In genomic region chr18:79337184-79337583, GRCh38 we compare ENCODE assay signal across 27 cellular contexts.
"Had no signal": no experiment of that assay in that cellular context is flagged by ENCODE, and none has a peak within 500 bp of the region (broad histone marks: within the 10 kb centered on the region; RNA-seq: fewer than 3 reads in every experiment).

No MANE protein-coding gene starts in this region.

- DNase-seq: activated CD4-positive, alpha-beta memory T cell treated with anti-CD3 and anti-CD28 coated beads for 36 hours; activated CD4-positive, alpha-beta T cell treated with anti-CD3 and anti-CD28 coated beads for 36 hours; activated CD4-positive, alpha-beta T cell treated with anti-CD3 and anti-CD28 coated beads, Interleukin-2, amount 10 ng/mL, durations not matched to agents 24 days and 14 days; activated CD4-positive, CD25-positive, alpha-beta regulatory T cell; activated CD4-positive, CD25-positive, alpha-beta regulatory T cell treated with anti-CD3 and anti-CD28 coated beads, Interleukin-2, amount 50 U/mL, for 72 hours; activated CD8-positive, alpha-beta memory T cell treated with anti-CD3 and anti-CD28 coated beads, Interleukin-2, amount 10 ng/mL, durations not matched to agents 7 days and 5 days; activated CD8-positive, alpha-beta memory T cell treated with anti-CD3 and anti-CD28 coated beads, Interleukin-2, amount 50 U/mL, for 4 hours; activated CD8-positive, alpha-beta T cell treated with anti-CD3 and anti-CD28 coated beads, Interleukin-2, amount 10 ng/mL, durations not matched to agents 7 days and 5 days; activated effector memory CD4-positive, alpha-beta T cell treated with anti-CD3 and anti-CD28 coated beads, Interleukin-2, amount 50 U/mL, for 16 hours; activated naive CD4-positive, alpha-beta T cell treated with anti-CD3 and anti-CD28 coated beads for 36 hours; activated naive CD8-positive, alpha-beta T cell treated with anti-CD3 and anti-CD28 coated beads for 36 hours; activated naive CD8-positive, alpha-beta T cell treated with anti-CD3 and anti-CD28 coated beads, Interleukin-2, amount 50 U/mL, for 24 hours; activated T-cell treated with anti-CD3 and anti-CD28 coated beads, Interleukin-2, amount 50 U/mL, for 1 hour; activated T-cell treated with anti-CD3 and anti-CD28 coated beads, Interleukin-2, amount 50 U/mL, for 48 hours; adrenal gland; amygdala; aorta; body of pancreas; caudate nucleus; cortex of kidney; effector CD4-positive, alpha-beta T cell; foreskin fibroblast; T-helper 1 cell; T-helper 2 cell had no signal

- FAIRE-seq: colon, endometrium, frontal cortex had no signal

- H3K4me3 ChIP-seq: adrenal gland, body of pancreas had no signal

- H3K27ac ChIP-seq: adrenal gland, body of pancreas had no signal

- H3K27me3 ChIP-seq: adrenal gland, body of pancreas had no signal

- H3K9me3 ChIP-seq: adrenal gland, body of pancreas had no signal

- H3K4me1 ChIP-seq: adrenal gland, body of pancreas had no signal

- ATAC-seq: activated CD4-positive, alpha-beta T cell treated with anti-CD3 and anti-CD28 coated beads for 36 hours; activated CD8-positive, alpha-beta memory T cell treated with anti-CD3 and anti-CD28 coated beads, Interleukin-2, amount 10 ng/mL, durations not matched to agents 7 days and 5 days; activated CD8-positive, alpha-beta T cell treated with anti-CD3 and anti-CD28 coated beads, Interleukin-2, amount 10 ng/mL, durations not matched to agents 7 days and 5 days; activated naive CD8-positive, alpha-beta T cell treated with anti-CD3 and anti-CD28 coated beads, Interleukin-2, amount 50 U/mL, for 24 hours; body of pancreas had no signal
